Comparison of ENCODE assay signal across 13 cellular contexts in the genomic region with DNA sequence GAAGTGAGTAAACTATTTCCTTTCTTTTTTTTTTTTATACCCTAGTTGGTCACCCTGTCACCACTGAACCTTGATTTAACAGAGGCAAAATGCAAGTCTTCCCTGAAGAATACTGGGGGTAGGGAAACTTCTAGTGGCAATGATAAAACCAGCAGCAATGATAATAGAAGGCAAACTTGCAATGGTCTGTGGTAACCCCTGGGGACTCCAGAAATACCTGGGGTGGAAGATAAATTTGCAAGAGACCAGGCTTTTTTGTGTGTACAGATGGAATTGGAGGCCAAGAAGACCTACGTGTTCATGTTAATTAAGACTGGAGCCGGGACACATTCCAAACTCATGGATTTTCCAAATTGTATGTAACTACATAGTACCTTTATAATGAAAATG. TPM values are rescaled to one million over a fixed set of nuclear protein-coding genes. Genes with fewer than 3 reads are reported as not detected.
"Had no signal": no experiment of that assay in that cellular context is flagged by ENCODE, and none has a peak within 500 bp of the region (broad histone marks: within the 10 kb centered on the region; RNA-seq: fewer than 3 reads in every experiment).

No MANE protein-coding gene starts in this region.

- H3K9me3 ChIP-seq: MG63, SJCRH30 had no signal

- DNase-seq: KBM-7; MG63; NCI-H1417 treated with DMSO at 0.1 percent for 48 hours; NCI-H1930; NCI-H226; NCI-H446; NK-92 treated with Interleukin-12 subunit alpha and Interleukin-12 subunit beta, amount 100 ng/mL, for 24 hours; SJCRH30; T-helper 2 cell had no signal

- H3K27ac ChIP-seq: RWPE1, SJCRH30 had no signal

- H3K4me3 ChIP-seq: MG63, SJCRH30 had no signal

- H3K36me3 ChIP-seq: MG63, SJCRH30 had no signal

RNA-seq across cellular contexts. Expression of a gene that starts 11.6 kb away (rescaled TPM):
- total RNA-seq: HT-29; Right ventricle myocardium inferior; SJCRH30; T-helper 1 cell treated with Interleukin-12 subunit alpha and Interleukin-12 subunit beta and Interleukin-4 antibody, amounts not matched to agents 30 ng/mL and 1 ng/mL, for 36 hours had no signal
